ENCODE assay signal across 8 cellular contexts in the genomic region with DNA sequence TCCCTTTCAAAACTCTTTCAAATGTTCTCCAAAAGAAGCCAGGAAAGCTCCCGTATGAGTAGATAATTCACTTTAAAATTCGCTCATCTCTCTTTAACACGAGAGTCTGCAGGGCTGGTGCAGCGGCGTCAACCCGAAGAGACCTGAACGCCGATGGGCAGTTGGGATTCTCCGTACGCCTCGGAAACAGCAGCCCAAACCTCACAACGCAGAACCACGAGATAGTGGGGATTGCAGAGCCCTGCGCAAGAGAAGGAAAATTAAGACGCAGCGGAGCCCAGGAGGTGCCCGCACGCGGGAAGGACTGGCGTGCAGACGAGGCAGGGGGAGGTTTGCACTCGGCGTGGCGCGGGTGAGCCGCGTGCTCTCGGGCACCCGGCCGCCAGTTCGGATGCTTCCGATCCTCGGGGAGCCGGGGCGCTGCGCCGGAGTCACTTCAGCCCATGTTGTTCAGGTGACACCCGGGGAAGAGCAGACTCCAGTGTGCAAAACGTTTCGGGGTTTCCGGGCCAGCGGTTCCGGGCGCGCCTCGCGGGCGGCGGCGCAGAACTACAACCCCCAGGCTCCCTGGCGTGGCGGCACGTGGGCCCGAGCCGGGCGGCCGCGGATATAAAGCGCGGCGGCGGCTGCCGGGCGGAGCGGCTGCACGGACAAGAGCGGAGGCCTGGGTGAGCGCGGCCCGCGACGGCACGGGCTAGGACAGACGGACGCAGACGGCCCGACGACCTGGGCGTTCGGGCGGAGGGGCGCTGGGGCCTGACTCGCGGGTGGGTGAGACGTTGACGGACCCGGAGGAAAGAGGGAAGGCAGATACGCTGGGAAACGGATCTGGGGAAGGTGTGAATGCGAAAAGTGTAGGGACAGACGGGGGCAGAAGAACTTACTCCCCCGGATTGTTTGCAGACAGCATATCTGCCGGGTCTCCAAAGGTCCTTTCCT. TPM values are rescaled to one million over a fixed set of nuclear protein-coding genes. Genes with fewer than 3 reads are reported as not detected.
DNase-seq lines count a peak whose midpoint lies in the region; ATAC-seq, FAIRE-seq and TF ChIP-seq lines count a peak whose summit lies in the region.

A gene with protein sequence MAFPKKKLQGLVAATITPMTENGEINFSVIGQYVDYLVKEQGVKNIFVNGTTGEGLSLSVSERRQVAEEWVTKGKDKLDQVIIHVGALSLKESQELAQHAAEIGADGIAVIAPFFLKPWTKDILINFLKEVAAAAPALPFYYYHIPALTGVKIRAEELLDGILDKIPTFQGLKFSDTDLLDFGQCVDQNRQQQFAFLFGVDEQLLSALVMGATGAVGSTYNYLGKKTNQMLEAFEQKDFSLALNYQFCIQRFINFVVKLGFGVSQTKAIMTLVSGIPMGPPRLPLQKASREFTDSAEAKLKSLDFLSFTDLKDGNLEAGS (plus strand): TSS at position 636 of the 939 bp plus-strand sequence. CDS start 4,599 bp downstream, outside the sequence.

- H3K79me2 ChIP-seq in OCI-LY3 (ENCODE audit: low read length): no peaks in the 10 kb centered on the region

- H3K27me3 ChIP-seq in OCI-LY3 (ENCODE audit: low read depth, low read length) (peaks cover 6% of the 10 kb centered on the region; the same call in 1 of the 2 replicates), muscle layer of duodenum (ENCODE audit: low read depth, low read length) (no peaks in the 10 kb centered on the region)

- H3K9me3 ChIP-seq in OCI-LY3 (ENCODE audit: insufficient read depth, low read length) (no peaks in the 10 kb centered on the region), muscle layer of duodenum (ENCODE audit: control insufficient read depth in 1 of 2, low read length in 2 of 2) (no peaks in the 10 kb centered on the region)

- H4K20me1 ChIP-seq in OCI-LY3 (ENCODE audit: insufficient read depth, low read length): no peaks in the 10 kb centered on the region

- H2AFZ ChIP-seq in OCI-LY3 (ENCODE audit: low read depth, low read length): peak within 1 kb of the TSS; percentile 93

- H3K9ac ChIP-seq in OCI-LY3 (ENCODE audit: low read length): peak within 1 kb of the TSS; percentile 72

- H3K4me3 ChIP-seq in OCI-LY3 (ENCODE audit: low read length): peak within 1 kb of the TSS; percentile 84
- peak within 1 kb of the TSS; percentile 73 to 87 for H3K4me3 ChIP-seq in muscle layer of duodenum (ENCODE audit: low read depth in 1 of 2, low read length in 2 of 2)

- ATAC-seq in GM21367 (IDR thresholded peaks at IDR 0.05; ENCODE audit: unreplicated experiment) (peak; percentile 90), esophagus mucosa (peak; percentile 93)

- peak within 1 kb of the TSS; percentile 90 for H3K4me2 ChIP-seq in OCI-LY3 (ENCODE audit: low read length)

- peak; percentile 74 for DNase-seq in Caki2 (ENCODE audit: low read depth)
- DNase-seq in HTR-8/SVneo (ENCODE audit: insufficient read length, low spot score): peak; percentile 41
- DNase-seq in activated T-cell treated with anti-CD3 and anti-CD28 coated beads for 48 hours (ENCODE audit: low read depth): peak; percentile 80
- DNase-seq in stimulated activated CD8-positive, alpha-beta memory T cell treated with anti-CD3 and anti-CD28 coated beads, Interleukin-7, amount 100 ng/mL, for 48 hours (ENCODE audit: extremely low read depth in 1 of 2, low read depth in 1 of 2): peak; percentile 56 to 69

- H3K27ac ChIP-seq in OCI-LY3 (ENCODE audit: low read length) (no peak within 1 kb of the TSS), muscle layer of duodenum (ENCODE audit: low read length) (peak within 1 kb of the TSS; percentile 48)

- in situ Hi-C loops in Caki2 (cut with HindIII; ENCODE audit: low pct_unique_long_range_greater_than_20kb, low sequenced_read_pairs): no loop called here

- FAIRE-seq in HTR-8/SVneo (lab: Jason Lieb, UNC): peak; percentile 4

- H3K36me3 ChIP-seq in OCI-LY3 (replicated peaks; ENCODE audit: low read depth, low read length) (peaks cover under 1% of the 10 kb centered on the region), muscle layer of duodenum (ENCODE audit: control insufficient read depth in 1 of 2, insufficient read depth in 2 of 2, low read length in 2 of 2) (peaks cover 0 to 7% of the 10 kb centered on the region in 2 donors)

- peaks cover 14% of the 10 kb centered on the region for H3K4me1 ChIP-seq in OCI-LY3 (ENCODE audit: low read length)
- peaks cover 0 to 6% of the 10 kb centered on the region in 2 donors for H3K4me1 ChIP-seq in muscle layer of duodenum (ENCODE audit: control insufficient read depth in 1 of 2, insufficient read depth in 2 of 2, low read length in 2 of 2)

- no peak for TF ChIP-seq CTCF in OCI-LY3 (IDR thresholded peaks at IDR 0.05; ENCODE audit: low read depth, low read length)

RNA-seq across cellular contexts. Expression of the gene that starts here (rescaled TPM):
- total RNA-seq in Caki2 (2014; rRNA removed; shearing (Covaris generic); ENCODE audit: low replicate concordance): 0.14 and 0.17 TPM in 2 replicates
- total RNA-seq in esophagus mucosa: 11.5 TPM

Comparison
In these comparisons a context has a peak if more than half of its experiments do, and no peak if none do; other contexts are left out.
1. RNA of the gene that starts here (total RNA-seq): 11.5 TPM in esophagus mucosa (single experiment); 0.14 to 0.17 TPM in Caki2; every median in the first group is over 10 times any median in the second.
2. Peak in DNase-seq in Caki2; RNA of the gene not detected or under 1 TPM.
3. Peak in every context shown above with its lines, with median percentiles within 50 percentile points of each other: DNase-seq.